16 cellular contexts compared by ENCODE assay signal in the genomic region with DNA sequence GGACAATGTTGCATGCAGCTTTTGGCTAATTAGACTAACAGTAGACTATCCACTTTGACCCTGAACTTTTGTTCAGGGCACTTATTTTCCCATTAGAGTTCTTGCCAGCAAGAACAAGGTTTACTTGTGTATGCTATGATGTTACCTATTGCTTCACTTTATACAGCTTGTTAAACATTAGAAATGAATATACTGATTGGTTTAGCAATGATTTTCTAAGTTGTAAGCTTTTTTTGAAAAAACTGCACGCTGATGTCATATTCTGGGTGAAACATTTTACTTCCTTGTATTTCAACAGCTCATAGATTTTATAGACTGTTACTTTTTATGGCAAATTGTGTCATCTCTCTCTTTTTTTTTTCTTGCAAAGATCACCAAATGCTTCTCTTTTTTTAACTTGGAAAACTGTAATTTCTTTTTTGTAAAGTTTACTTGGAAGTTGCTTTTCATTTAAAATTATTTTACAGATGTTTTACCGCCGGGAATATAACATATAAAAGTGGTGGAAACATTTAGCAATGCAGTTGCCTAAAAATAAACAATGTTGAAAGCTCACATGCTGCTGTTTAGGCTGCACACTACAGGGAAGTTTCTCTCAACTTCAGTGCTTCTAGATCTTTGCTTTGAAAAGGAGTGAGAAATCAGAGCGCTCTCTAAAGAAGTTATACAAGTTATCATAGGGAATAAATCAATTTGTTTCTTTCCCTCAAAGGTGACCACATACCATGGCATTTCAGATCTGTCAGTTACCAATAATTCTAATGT.
DNase-seq lines count a peak whose midpoint lies in the region; ATAC-seq, FAIRE-seq and TF ChIP-seq lines count a peak whose summit lies in the region.
"Had no signal": no experiment of that assay in that cellular context is flagged by ENCODE, and none has a peak within 500 bp of the region (broad histone marks: within the 10 kb centered on the region; RNA-seq: fewer than 3 reads in every experiment).

No MANE protein-coding gene starts in this region.

- 62 to 69% methylated on average over 4 of the region's 4 CpGs for WGBS in pancreas, 2 donors

- H3K4me1 ChIP-seq in pancreas (peaks cover 0 to 7% (median 0%) of the 10 kb centered on the region in 3 donors), A673 (ENCODE audit: insufficient read depth, low read length, poor library complexity, severe bottlenecking) (peaks cover 21% of the 10 kb centered on the region)

- H3K36me3 ChIP-seq in pancreas, result no peaks in the 10 kb centered on the region
- H3K36me3 ChIP-seq in A673 (ENCODE audit: insufficient read depth, low read length, poor library complexity, severe bottlenecking), result no peaks in the 10 kb centered on the region
- H3K36me3 ChIP-seq: cardiac muscle cell, stomach had no signal

- H3K27ac ChIP-seq in pancreas, result peak overlapping the region in 2 of 4 donors; percentile 25 to 39
- H3K27ac ChIP-seq in A673 (ENCODE audit: low read depth, low read length, poor library complexity, severe bottlenecking), result no peak overlapping the region
- H3K27ac ChIP-seq: cardiac muscle cell, stomach, VCaP had no signal

- H3K9me3 ChIP-seq in pancreas, result no peaks in the 10 kb centered on the region
- no peaks in the 10 kb centered on the region for H3K9me3 ChIP-seq in A673 (ENCODE audit: low read depth, low read length, poor library complexity, severe bottlenecking)
- H3K9me3 ChIP-seq: stomach had no signal

- no TSS peak for BruUV-seq in A673 (replicated peaks; lab: Mats Ljungman, UMichigan)

- H3K4me3 ChIP-seq in pancreas (no peak overlapping the region), A673 (ENCODE audit: low read depth, low read length, poor library complexity, severe bottlenecking) (no peak overlapping the region)
- H3K4me3 ChIP-seq: cardiac muscle cell, stomach had no signal

- no peaks in the 10 kb centered on the region for H3K27me3 ChIP-seq in pancreas
- H3K27me3 ChIP-seq in A673 (replicated peaks; ENCODE audit: insufficient read depth, low read depth, low read length, poor library complexity), result peaks cover 44% of the 10 kb centered on the region
- H3K27me3 ChIP-seq: cardiac muscle cell, stomach had no signal

- CTCF ChIA-PET in A673 (lab: Charles Lee), result interaction anchor here (0.8 to 1.1 kb wide), 2 partner anchors 18 to 1781 kb away, joined by 3 to 4 read pairs; no protein-coding TSS in a partner anchor

- POLR2A ChIA-PET in A673 (lab: Charles Lee; ENCODE audit: low non-redundant PET), result no interaction called here

- FAIRE-seq in pancreas (lab: Jason Lieb, UNC), result peak; percentile 53
- FAIRE-seq: GM12891 had no signal

- intact Hi-C loops in pancreas (cut with DNase I), result no loop called here
- intact Hi-C loops in A673 (cut with micrococcal nuclease; ENCODE audit: unreplicated experiment), result no loop called here

- ATAC-seq in pancreas, result peak; percentile 50 to 76 (median 66)
- ATAC-seq: esophagus mucosa had no signal

- TF ChIP-seq CTCF in pancreas (IDR thresholded peaks at IDR 0.05), result no peak
- no peak for TF ChIP-seq CTCF in A673 (conservative IDR thresholded peaks at IDR 0.05; ENCODE audit: low read depth, low read length)

- DNase-seq in GM04504 (ENCODE audit: low read depth) (peak; percentile 16), OCI-M1 (lab: John Stamatoyannopoulos, UW) (peak; percentile 17), fibroblast of gingiva (ENCODE audit: low read depth) (peak; percentile 29), pancreas (no peak), A673 (ENCODE audit: low spot score) (no peak), HPDE6-E6E7 (ENCODE audit: extremely low spot score) (no peak), SW 1271 (lab: John Stamatoyannopoulos, UW) (no peak)
- no peak for DNase-seq in stimulated activated CD4-positive, alpha-beta T cell treated with anti-CD3 and anti-CD28 coated beads, Interleukin-15, amount 100 ng/mL, for 24 hours
- DNase-seq: activated naive CD4-positive, alpha-beta T cell treated with anti-CD3 and anti-CD28 coated beads, Interleukin-2, amount 50 U/mL, for 16 hours; IMR-90; NCI-H187 treated with DMSO at 0.1 percent for 48 hours; stomach had no signal

Comparison
In these comparisons a context has a peak if more than half of its experiments do, and no peak if none do; other contexts are left out.
1. DNase-seq: peak in GM04504 (single experiment), OCI-M1 (single experiment) and fibroblast of gingiva (single experiment); none in pancreas (0 of 6), A673 (single experiment), stimulated activated CD4-positive, alpha-beta T cell treated with anti-CD3 and anti-CD28 coated beads, Interleukin-15, amount 100 ng/mL, for 24 hours (single experiment), HPDE6-E6E7 (single experiment) and SW 1271 (0 of 2).